Comparison of ENCODE assay signal across 9 cellular contexts in the genomic region with DNA sequence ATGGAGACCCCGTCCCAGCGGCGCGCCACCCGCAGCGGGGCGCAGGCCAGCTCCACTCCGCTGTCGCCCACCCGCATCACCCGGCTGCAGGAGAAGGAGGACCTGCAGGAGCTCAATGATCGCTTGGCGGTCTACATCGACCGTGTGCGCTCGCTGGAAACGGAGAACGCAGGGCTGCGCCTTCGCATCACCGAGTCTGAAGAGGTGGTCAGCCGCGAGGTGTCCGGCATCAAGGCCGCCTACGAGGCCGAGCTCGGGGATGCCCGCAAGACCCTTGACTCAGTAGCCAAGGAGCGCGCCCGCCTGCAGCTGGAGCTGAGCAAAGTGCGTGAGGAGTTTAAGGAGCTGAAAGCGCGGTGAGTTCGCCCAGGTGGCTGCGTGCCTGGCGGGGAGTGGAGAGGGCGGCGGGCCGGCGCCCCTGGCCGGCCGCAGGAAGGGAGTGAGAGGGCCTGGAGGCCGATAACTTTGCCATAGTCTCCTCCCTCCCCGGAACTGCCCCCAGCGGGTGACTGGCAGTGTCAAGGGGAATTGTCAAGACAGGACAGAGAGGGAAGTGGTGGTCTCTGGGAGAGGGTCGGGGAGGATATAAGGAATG. TPM values are rescaled to one million over a fixed set of nuclear protein-coding genes. Genes with fewer than 3 reads are reported as not detected.
DNase-seq lines count a peak whose midpoint lies in the region; ATAC-seq and TF ChIP-seq lines count a peak whose summit lies in the region.
"Had no signal": no experiment of that assay in that cellular context is flagged by ENCODE, and none has a peak within 500 bp of the region (broad histone marks: within the 10 kb centered on the region; RNA-seq: fewer than 3 reads in every experiment).

No MANE protein-coding gene starts in this region.

- intact Hi-C loops in vagina (cut with DNase I): loop anchor here (2.0 kb wide), 1 partner anchor 14 kb away; no protein-coding TSS in a partner anchor

- no peak for TF ChIP-seq CTCF in DOHH2 (IDR thresholded peaks at IDR 0.05; ENCODE audit: low read depth, low read length, poor library complexity, severe bottlenecking)
- TF ChIP-seq CTCF in HFF-Myc (IDR thresholded peaks at IDR 0.05; ENCODE audit: low read depth, low read length, missing control alignments): no peak
- TF ChIP-seq CTCF in mesothelial cell of epicardium (IDR thresholded peaks at IDR 0.05; ENCODE audit: unreplicated experiment): no peak
- TF ChIP-seq CTCF in vagina (IDR thresholded peaks at IDR 0.05): no peak

- H3K9me3 ChIP-seq in DOHH2 (ENCODE audit: control insufficient read depth, insufficient read depth, low read length): no peaks in the 10 kb centered on the region
- H3K9me3 ChIP-seq in SJSA1 (replicated peaks): no peaks in the 10 kb centered on the region
- no peaks in the 10 kb centered on the region for H3K9me3 ChIP-seq in effector memory CD4-positive, alpha-beta T cell (ENCODE audit: control insufficient read depth, low read length)
- H3K9me3 ChIP-seq in vagina: no peaks in the 10 kb centered on the region

- peaks cover 46% of the 10 kb centered on the region for H3K4me1 Mint-ChIP-seq in mesothelial cell of epicardium

- H3K4me3 Mint-ChIP-seq in mesothelial cell of epicardium: peak overlapping the region; percentile 86

- H3K79me2 ChIP-seq in DOHH2 (ENCODE audit: control insufficient read depth, low read length): no peaks in the 10 kb centered on the region

- DNase-seq in HFF-Myc (ENCODE audit: extremely low read depth, low read depth): no peak
- no peak for DNase-seq in SJSA1 (ENCODE audit: low read depth in 1 of 2, low spot score in 2 of 2)
- no peak for DNase-seq in effector memory CD4-positive, alpha-beta T cell
- no peak for DNase-seq in mesothelial cell of epicardium (ENCODE audit: low spot score in 2 of 2, unreplicated experiment in 2 of 2)
- DNase-seq in vagina (ENCODE audit: extremely low spot score in 2 of 2): no peak
- DNase-seq in ecto neural progenitor cell (ENCODE audit: low spot score): no peak

- no peaks in the 10 kb centered on the region for H3K36me3 ChIP-seq in DOHH2 (ENCODE audit: control insufficient read depth, low read length)
- H3K36me3 ChIP-seq in SJSA1: peaks cover 45% of the 10 kb centered on the region
- peaks cover 2% of the 10 kb centered on the region for H3K36me3 ChIP-seq in effector memory CD4-positive, alpha-beta T cell (ENCODE audit: control insufficient read depth, insufficient read depth, low read length)
- no peaks in the 10 kb centered on the region for H3K36me3 ChIP-seq in vagina

- H3K4me3 ChIP-seq in DOHH2 (ENCODE audit: low read length) (peak overlapping the region; percentile 58), HFF-Myc (replicated peaks; ENCODE audit: low read depth, low read length) (peak overlapping the region; percentile 100), SJSA1 (peak overlapping the region; percentile 95), vagina (peak overlapping the region; percentile 100)
- H3K4me3 ChIP-seq in effector memory CD4-positive, alpha-beta T cell (ENCODE audit: insufficient read depth, low read depth, low read length, poor library complexity, severe bottlenecking): peak overlapping the region; percentile 100

- H3K27ac Mint-ChIP-seq in mesothelial cell of epicardium: peak overlapping the region; percentile 90

- H3K4me2 ChIP-seq in DOHH2 (ENCODE audit: low read length): peak overlapping the region; percentile 70

- H3F3A ChIP-seq in DOHH2 (ENCODE audit: control insufficient read depth, insufficient read depth): no peaks in the 10 kb centered on the region

- H3K4me1 ChIP-seq in DOHH2 (ENCODE audit: control insufficient read depth, low read length) (peaks cover 11% of the 10 kb centered on the region), SJSA1 (replicated peaks) (peaks cover 54% of the 10 kb centered on the region), vagina (peaks cover 69% of the 10 kb centered on the region)
- H3K4me1 ChIP-seq in effector memory CD4-positive, alpha-beta T cell (ENCODE audit: control insufficient read depth, insufficient read depth, low read length, poor library complexity, severe bottlenecking): peaks cover 24% of the 10 kb centered on the region

- H3K27me3 ChIP-seq in DOHH2 (ENCODE audit: control insufficient read depth, low read length) (peaks cover 50% of the 10 kb centered on the region), SJSA1 (replicated peaks) (no peaks in the 10 kb centered on the region), vagina (no peaks in the 10 kb centered on the region)
- H3K27me3 ChIP-seq in effector memory CD4-positive, alpha-beta T cell (replicated peaks; ENCODE audit: control insufficient read depth, insufficient read depth, low read length, poor library complexity, severe bottlenecking): no peaks in the 10 kb centered on the region

- peaks cover 2% of the 10 kb centered on the region for H3K27me3 Mint-ChIP-seq in mesothelial cell of epicardium (ENCODE audit: low read depth)

- no peaks in the 10 kb centered on the region for H3K9me3 Mint-ChIP-seq in mesothelial cell of epicardium

- ATAC-seq in GM18873 (IDR thresholded peaks at IDR 0.05; ENCODE audit: low FRiP score, unreplicated experiment): no peak

- no peaks in the 10 kb centered on the region for H3K9me2 ChIP-seq in DOHH2 (replicated peaks; ENCODE audit: control insufficient read depth, low read length)

- H4K20me1 ChIP-seq in DOHH2 (ENCODE audit: control insufficient read depth, insufficient read depth, low read depth, low read length): 0 out of 2 replicates have a peak, but pooled peaks cover 3% of the 10 kb centered on the region

- peaks cover 4% of the 10 kb centered on the region for H3K36me3 Mint-ChIP-seq in mesothelial cell of epicardium

- no peak overlapping the region for H3K27ac ChIP-seq in DOHH2 (ENCODE audit: low read depth, low read length)
- peak overlapping the region; percentile 92 for H3K27ac ChIP-seq in SJSA1
- peak overlapping the region; percentile 91 for H3K27ac ChIP-seq in effector memory CD4-positive, alpha-beta T cell (ENCODE audit: insufficient read depth, low read length, poor library complexity, severe bottlenecking)
- H3K27ac ChIP-seq in vagina: peak overlapping the region; percentile 97

- peak in 1 of 2 donors; percentile 7 for TF ChIP-seq POLR2A in vagina (IDR thresholded peaks at IDR 0.05)

RNA-seq across cellular contexts. Expression of gene LMNA, which starts 0.5 kb away (rescaled TPM):
- 944 and 992 TPM in 2 replicates for total RNA-seq in SJSA1 (2014; rRNA removed; shearing (Covaris generic))
- 91.7 to 96.9 TPM (median 92.4 TPM) in 3 replicates for total RNA-seq in mesothelial cell of epicardium
- total RNA-seq in vagina: 436 TPM

RNA-seq across cellular contexts. Expression of gene MEX3A, which starts 32.8 kb away (rescaled TPM):
- total RNA-seq in SJSA1 (2014; rRNA removed; shearing (Covaris generic)): 0.13 and 1.1 TPM in 2 replicates
- 107 to 112 TPM (median 112 TPM) in 3 replicates for total RNA-seq in mesothelial cell of epicardium
- 1.2 TPM for total RNA-seq in vagina

RNA-seq across cellular contexts. Expression of gene SEMA4A, which starts 38.4 kb away (rescaled TPM):
- 0.16 and 1.8 TPM in 2 replicates for total RNA-seq in SJSA1 (2014; rRNA removed; shearing (Covaris generic))
- 18.7 to 21.0 TPM (median 19.8 TPM) in 3 replicates for total RNA-seq in mesothelial cell of epicardium
- 18.7 TPM for total RNA-seq in vagina

RNA-seq across cellular contexts. Expression of gene RAB25, which starts 54.1 kb away (rescaled TPM):
- not detected in 2 replicates for total RNA-seq in SJSA1 (2014; rRNA removed; shearing (Covaris generic))
- total RNA-seq in mesothelial cell of epicardium (51.1 to 52.6 TPM (median 51.2 TPM) in 3 replicates), vagina (52.1 TPM)
- total RNA-seq: SK-MEL-5 had no signal

Comparison
In these comparisons a context has a peak if more than half of its experiments do, and no peak if none do; other contexts are left out.
1. RNA of gene MEX3A, which starts 32.8 kb away (total RNA-seq): 107 to 112 TPM in mesothelial cell of epicardium; 1.2 TPM in vagina (single experiment) and 0.13 to 1.1 TPM in SJSA1; every median in the first group is over 10 times any median in the second.
2. Peak in every context shown above with its lines, with median percentiles within 50 percentile points of each other: H3K4me3 ChIP-seq.